In the genomic region with DNA sequence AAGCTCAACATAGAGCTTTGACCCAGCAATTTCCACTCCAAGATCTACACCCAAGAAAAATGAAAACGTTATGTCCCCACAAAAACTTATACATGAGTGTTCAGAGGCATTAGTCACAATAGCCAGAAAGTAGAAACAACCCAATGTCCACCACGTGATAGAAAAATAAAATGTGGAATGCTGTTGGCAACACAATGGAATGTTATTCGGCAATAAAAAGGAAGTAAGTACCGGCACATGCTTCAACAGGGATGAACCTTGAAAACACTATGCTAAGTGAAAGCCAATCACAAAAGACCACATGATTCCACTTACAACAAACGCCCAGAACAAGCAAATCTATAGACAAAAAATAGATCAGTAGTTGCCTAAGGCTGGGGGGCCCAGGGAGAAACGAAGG, we compare ENCODE assay signal across 1 cellular context.
TF ChIP-seq lines count a peak whose summit lies in the region.

No MANE protein-coding gene starts in this region.

TF ChIP-seq in GM12878, 131 proteins besides CTCF, POLR2A, EP300 and RAD21 (continued from another document):
- TF ChIP-seq, protein P1, sequence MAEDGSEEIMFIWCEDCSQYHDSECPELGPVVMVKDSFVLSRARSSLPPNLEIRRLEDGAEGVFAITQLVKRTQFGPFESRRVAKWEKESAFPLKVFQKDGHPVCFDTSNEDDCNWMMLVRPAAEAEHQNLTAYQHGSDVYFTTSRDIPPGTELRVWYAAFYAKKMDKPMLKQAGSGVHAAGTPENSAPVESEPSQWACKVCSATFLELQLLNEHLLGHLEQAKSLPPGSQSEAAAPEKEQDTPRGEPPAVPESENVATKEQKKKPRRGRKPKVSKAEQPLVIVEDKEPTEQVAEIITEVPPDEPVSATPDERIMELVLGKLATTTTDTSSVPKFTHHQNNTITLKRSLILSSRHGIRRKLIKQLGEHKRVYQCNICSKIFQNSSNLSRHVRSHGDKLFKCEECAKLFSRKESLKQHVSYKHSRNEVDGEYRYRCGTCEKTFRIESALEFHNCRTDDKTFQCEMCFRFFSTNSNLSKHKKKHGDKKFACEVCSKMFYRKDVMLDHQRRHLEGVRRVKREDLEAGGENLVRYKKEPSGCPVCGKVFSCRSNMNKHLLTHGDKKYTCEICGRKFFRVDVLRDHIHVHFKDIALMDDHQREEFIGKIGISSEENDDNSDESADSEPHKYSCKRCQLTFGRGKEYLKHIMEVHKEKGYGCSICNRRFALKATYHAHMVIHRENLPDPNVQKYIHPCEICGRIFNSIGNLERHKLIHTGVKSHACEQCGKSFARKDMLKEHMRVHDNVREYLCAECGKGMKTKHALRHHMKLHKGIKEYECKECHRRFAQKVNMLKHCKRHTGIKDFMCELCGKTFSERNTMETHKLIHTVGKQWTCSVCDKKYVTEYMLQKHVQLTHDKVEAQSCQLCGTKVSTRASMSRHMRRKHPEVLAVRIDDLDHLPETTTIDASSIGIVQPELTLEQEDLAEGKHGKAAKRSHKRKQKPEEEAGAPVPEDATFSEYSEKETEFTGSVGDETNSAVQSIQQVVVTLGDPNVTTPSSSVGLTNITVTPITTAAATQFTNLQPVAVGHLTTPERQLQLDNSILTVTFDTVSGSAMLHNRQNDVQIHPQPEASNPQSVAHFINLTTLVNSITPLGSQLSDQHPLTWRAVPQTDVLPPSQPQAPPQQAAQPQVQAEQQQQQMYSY (CRISPR knock-in tag; IDR thresholded peaks at IDR 0.05), result no peak
TF ChIP-seq in GM12878: peak in this region for 3.
